24 cellular contexts compared by ENCODE assay signal in genomic region chr7:111736475-111736874, GRCh38.
A peak's percentile ranks its signal among the peaks of the same experiment; 100 is the strongest.
DNase-seq lines count a peak whose midpoint lies in the region; ATAC-seq, FAIRE-seq and TF ChIP-seq lines count a peak whose summit lies in the region.
"Had no signal": no experiment of that assay in that cellular context is flagged by ENCODE, and none has a peak within 500 bp of the region (broad histone marks: within the 10 kb centered on the region; RNA-seq: fewer than 3 reads in every experiment).

No MANE protein-coding gene starts in this region.

- intact Hi-C loops in IMR-90 (cut with micrococcal nuclease), result no loop called here
- intact Hi-C loops in aorta (cut with DNase I), result loop anchor here (5.0 to 10.0 kb wide), 4 partner anchors 172 to 1649 kb away; partner anchors contain the start of gene IMMP2L (in 1 of the 2)

- CTCF ChIA-PET in IMR-90 (lab: Yijun Ruan, JAX), result interaction anchor here (0.6 to 1.5 kb wide), 3 partner anchors 9 to 711 kb away, joined by 3 to 7 read pairs (median 3); no protein-coding TSS in a partner anchor

- no peak overlapping the region for H2AK5ac ChIP-seq in IMR-90 (ENCODE audit: low read depth, low read length)

- no peak overlapping the region for H3K4ac ChIP-seq in IMR-90 (ENCODE audit: low read depth, low read length)

- H2AFZ ChIP-seq in IMR-90 (replicated peaks; ENCODE audit: low read length, poor library complexity), result no peak overlapping the region

- H3K9me3 ChIP-seq in IMR-90 (ENCODE audit: control insufficient read depth, insufficient read depth, low read length), result no peaks in the 10 kb centered on the region
- H3K9me3 ChIP-seq in adipocyte (ENCODE audit: control insufficient read depth, low read length), result no peaks in the 10 kb centered on the region
- no peaks in the 10 kb centered on the region for H3K9me3 ChIP-seq in small intestine (ENCODE audit: control insufficient read depth, low read depth)
- H3K9me3 ChIP-seq in aorta (ENCODE audit: control insufficient read depth, low read length), result no peaks in the 10 kb centered on the region
- H3K9me3 ChIP-seq: HAP-1, heart right ventricle, tibial artery had no signal

- no peak overlapping the region for H3K14ac ChIP-seq in IMR-90 (replicated peaks; ENCODE audit: low read depth, low read length)

- H3K9me1 ChIP-seq in IMR-90 (ENCODE audit: insufficient read depth, low read length), result no peaks in the 10 kb centered on the region

- 70% methylated on average over 4 of the region's 6 CpGs; no CpG with 5 or more reads in 1 of the 2 experiments for WGBS in IMR-90 (ENCODE audit: extremely low coverage in 2 of 2, insufficient read length in 1 of 2), 2 experiments
- 10 to 50% (median 24%) methylated on average over 6 of the region's 6 CpGs for WGBS in small intestine, 3 donors
- WGBS in aorta, 2 donors, result 57 to 64% methylated on average over 6 of the region's 6 CpGs

- no peak overlapping the region for H2BK20ac ChIP-seq in IMR-90 (ENCODE audit: low read depth, low read length)

- in situ Hi-C loops in IMR-90 (cut with MboI; ENCODE audit: low sequenced_read_pairs), result loop anchor here (10.0 kb wide), 2 partner anchors 412 to 642 kb away; partner anchors contain the start of gene LRRN3

- TF ChIP-seq CTCF in IMR-90 (conservative IDR thresholded peaks at IDR 0.05; ENCODE audit: low read depth, low read length), result no peak
- TF ChIP-seq CTCF in fibroblast of villous mesenchyme (IDR thresholded peaks at IDR 0.05; ENCODE audit: insufficient read depth, low read depth, low read length), result no peak

- no peak overlapping the region for H2BK120ac ChIP-seq in IMR-90 (ENCODE audit: low read depth, low read length)

- H2BK5ac ChIP-seq in IMR-90 (ENCODE audit: low read depth, low read length, poor library complexity, severe bottlenecking), result no peak overlapping the region

- peak; percentile 17 for DNase-seq in IMR-90
- peak; percentile 19 for DNase-seq in adipocyte (ENCODE audit: low read depth)
- DNase-seq in fibroblast of villous mesenchyme (ENCODE audit: low read depth), result peak; percentile 14
- DNase-seq in small intestine, result peak; percentile 38
- DNase-seq in superior temporal gyrus (ENCODE audit: extremely low spot score), result no peak
- DNase-seq in NCI-H2107 treated with DMSO at 0.1 percent for 48 hours (lab: John Stamatoyannopoulos, UW; ENCODE audit: unreplicated experiment), result no peak
- DNase-seq in aorta, result no peak
- no peak for DNase-seq in putamen (ENCODE audit: low spot score)
- DNase-seq: activated CD4-positive, alpha-beta T cell treated with anti-CD3 and anti-CD28 coated beads for 4 hours; activated gamma-delta T cell treated with Interleukin-2 at 50 U/mL for 16 hours; activated naive CD8-positive, alpha-beta T cell treated with anti-CD3 and anti-CD28 coated beads, Interleukin-2, amount 50 U/mL, for 24 hours; activated T-cell treated with anti-CD3 and anti-CD28 coated beads, Interleukin-2, amount 50 U/mL, for 24 hours; CD8-positive, alpha-beta T cell; erythroblast; heart right ventricle; NCI-H1417; NCI-H2081; NCI-H446; NCI-H774; RPMI8226; T-helper 2 cell; tibial artery had no signal

- ATAC-seq in IMR-90 (ENCODE audit: low read depth) (peak; percentile 56), aorta (ENCODE audit: low FRiP score) (no peak)
- ATAC-seq: activated naive CD8-positive, alpha-beta T cell treated with anti-CD3 and anti-CD28 coated beads, Interleukin-2, amount 50 U/mL, for 24 hours; CD8-positive, alpha-beta T cell had no signal

- H3K27ac ChIP-seq in IMR-90 (ENCODE audit: insufficient read depth, low read length) (no peak overlapping the region), small intestine (ENCODE audit: low read depth in 1 of 2, low read length in 1 of 2) (no peak overlapping the region), aorta (ENCODE audit: low read depth in 1 of 2, low read length in 2 of 2) (no peak overlapping the region)
- H3K27ac ChIP-seq: heart right ventricle, tibial artery had no signal

- H3K23ac ChIP-seq in IMR-90 (ENCODE audit: low read depth, low read length), result no peak overlapping the region

- dilution Hi-C loops in IMR-90 (cut with HindIII; ENCODE audit: low sequenced_read_pairs, unreplicated experiment), result no loop called here

- TF ChIP-seq POLR2A in IMR-90 (IDR thresholded peaks at IDR 0.05; ENCODE audit: low read depth, low read length), result no peak

- H3K4me1 ChIP-seq in IMR-90 (ENCODE audit: control insufficient read depth, insufficient read depth, low read length) (0 out of 2 replicates have a peak, but pooled peaks cover 2% of the 10 kb centered on the region), adipocyte (ENCODE audit: control insufficient read depth, insufficient read depth, low read length) (peaks cover 7% of the 10 kb centered on the region), small intestine (ENCODE audit: control insufficient read depth in 2 of 2, insufficient read depth in 1 of 2, low read depth in 1 of 2, low read length in 1 of 2) (no peaks in the 10 kb centered on the region), aorta (ENCODE audit: control insufficient read depth in 1 of 2, insufficient read depth in 2 of 2, low read length in 2 of 2) (peaks cover 0 to 1% of the 10 kb centered on the region in 2 donors)
- H3K4me1 ChIP-seq: HAP-1 had no signal

- no peak for FAIRE-seq in small intestine (lab: Jason Lieb, UNC)
- FAIRE-seq: GM19239 had no signal

- H4K5ac ChIP-seq in IMR-90 (ENCODE audit: low read depth, low read length), result no peak overlapping the region

- no peak overlapping the region for H3K4me2 ChIP-seq in IMR-90 (ENCODE audit: low read depth, low read length)

- H3K4me3 ChIP-seq in IMR-90 (ENCODE audit: insufficient read depth, low read depth, low read length), result no peak overlapping the region
- no peak overlapping the region for H3K4me3 ChIP-seq in adipocyte (ENCODE audit: low read length)
- no peak overlapping the region for H3K4me3 ChIP-seq in fibroblast of villous mesenchyme (ENCODE audit: low read depth, low read length)
- no peak overlapping the region for H3K4me3 ChIP-seq in small intestine (ENCODE audit: low read depth in 1 of 2, low read length in 2 of 2)
- no peak overlapping the region for H3K4me3 ChIP-seq in aorta (ENCODE audit: low read length in 2 of 2)
- H3K4me3 ChIP-seq: HAP-1, heart right ventricle, tibial artery had no signal

- H2AK9ac ChIP-seq in IMR-90 (replicated peaks; ENCODE audit: low read depth, low read length, poor library complexity), result no peak overlapping the region

- no peak overlapping the region for H4K91ac ChIP-seq in IMR-90 (ENCODE audit: insufficient read depth, low read depth, low read length)

- H4K8ac ChIP-seq in IMR-90 (ENCODE audit: low read depth in 2 of 2, low read length in 2 of 2), result no peak overlapping the region

- H3K9ac ChIP-seq in IMR-90 (ENCODE audit: low read depth, low read length), result no peak overlapping the region
- H3K9ac ChIP-seq in adipocyte (ENCODE audit: low read length), result no peak overlapping the region

- no peak for TF ChIP-seq RAD21 in IMR-90 (IDR thresholded peaks at IDR 0.05; ENCODE audit: low read length)

- BruUV-seq in IMR-90 (replicated peaks; lab: Mats Ljungman, UMichigan), result no TSS peak

- H3K56ac ChIP-seq in IMR-90 (ENCODE audit: extremely low read depth, insufficient read depth, low read length), result no peak overlapping the region

- no peak overlapping the region for H3K18ac ChIP-seq in IMR-90 (ENCODE audit: low read depth, low read length)

- H4K20me1 ChIP-seq in IMR-90 (ENCODE audit: insufficient read depth, low read length), result no peaks in the 10 kb centered on the region

- no peaks in the 10 kb centered on the region for H3K79me1 ChIP-seq in IMR-90 (ENCODE audit: low read depth in 1 of 2, low read length in 2 of 2)

- H3K27me3 ChIP-seq in IMR-90 (ENCODE audit: control insufficient read depth, insufficient read depth, low read length) (no peaks in the 10 kb centered on the region), adipocyte (replicated peaks; ENCODE audit: control insufficient read depth, insufficient read depth, low read length) (no peaks in the 10 kb centered on the region), small intestine (ENCODE audit: control insufficient read depth in 2 of 2, insufficient read depth in 2 of 2, low read length in 2 of 2) (no peaks in the 10 kb centered on the region), aorta (ENCODE audit: control insufficient read depth in 1 of 2, insufficient read depth in 2 of 2, low read length in 1 of 2) (no peaks in the 10 kb centered on the region)
- H3K27me3 ChIP-seq: heart right ventricle, tibial artery had no signal

- H2BK15ac ChIP-seq in IMR-90 (ENCODE audit: low read depth, low read length), result no peak overlapping the region

- peaks cover 16% of the 10 kb centered on the region for H3K36me3 ChIP-seq in IMR-90 (ENCODE audit: control insufficient read depth, insufficient read depth, low read length)
- H3K36me3 ChIP-seq in adipocyte (ENCODE audit: control insufficient read depth, insufficient read depth, low read length, severe bottlenecking), result no peaks in the 10 kb centered on the region
- H3K36me3 ChIP-seq in small intestine (ENCODE audit: control insufficient read depth in 2 of 2, insufficient read depth in 2 of 2, low read length in 2 of 2), result no peaks in the 10 kb centered on the region
- H3K36me3 ChIP-seq in aorta (ENCODE audit: control insufficient read depth in 1 of 2, insufficient read depth in 2 of 2, low read length in 1 of 2), result peaks cover 5 to 6% of the 10 kb centered on the region in 2 donors
- H3K36me3 ChIP-seq: HAP-1 had no signal

- POLR2A ChIA-PET in IMR-90 (lab: Charles Lee; ENCODE audit: unreplicated experiment), result no interaction called here

TF ChIP-seq in IMR-90, 13 proteins besides CTCF, POLR2A, EP300 and RAD21 (continues in another document):
- TF ChIP-seq FOS (IDR thresholded peaks at IDR 0.05; ENCODE audit: low read depth, low read length) (no peak), MAFK (IDR thresholded peaks at IDR 0.05; ENCODE audit: low read depth, low read length) (no peak), CEBPB (IDR thresholded peaks at IDR 0.05; ENCODE audit: low read depth, low read length) (no peak), RFX5 (IDR thresholded peaks at IDR 0.05; ENCODE audit: low read depth, low read length) (no peak), NFE2L2 (IDR thresholded peaks at IDR 0.05; ENCODE audit: low read depth, low read length) (no peak), MXI1 (IDR thresholded peaks at IDR 0.05; ENCODE audit: borderline replicate concordance, low read depth, low read length) (no peak), CHD1 (IDR thresholded peaks at IDR 0.05; ENCODE audit: low read depth, low read length) (no peak), BHLHE40 (IDR thresholded peaks at IDR 0.05; ENCODE audit: low read depth, low read length) (no peak), USF2 (IDR thresholded peaks at IDR 0.05; ENCODE audit: low read depth, low read length) (no peak)

Comparison
In these comparisons a context has a peak if more than half of its experiments do, and no peak if none do; other contexts are left out.
1. DNase-seq: peak in IMR-90 (single experiment), adipocyte (single experiment), fibroblast of villous mesenchyme (single experiment) and small intestine (single experiment); none in superior temporal gyrus (single experiment), NCI-H2107 treated with DMSO at 0.1 percent for 48 hours (single experiment), aorta (0 of 2) and putamen (single experiment).